22 cellular contexts compared by ENCODE assay signal in the genomic region with DNA sequence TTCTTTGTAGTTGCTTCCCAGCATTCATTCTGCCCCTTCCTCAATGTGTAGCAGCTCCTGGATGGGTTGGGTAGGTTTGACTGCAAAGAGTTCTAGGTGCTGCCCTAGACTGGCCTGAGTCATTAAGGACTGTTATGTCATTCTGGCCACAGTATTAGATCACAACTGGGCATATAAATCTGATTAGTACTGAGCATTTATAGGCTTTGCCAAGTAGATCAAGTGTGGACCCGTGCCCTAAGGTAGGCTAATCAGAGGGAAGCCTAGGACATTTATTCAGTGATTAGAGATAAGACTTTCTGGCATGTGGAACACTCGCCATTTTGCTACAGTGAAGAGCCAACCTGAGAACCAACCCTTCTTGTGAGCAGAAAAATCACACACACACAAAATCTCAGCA.
"Had no signal": no experiment of that assay in that cellular context is flagged by ENCODE, and none has a peak within 500 bp of the region (broad histone marks: within the 10 kb centered on the region; RNA-seq: fewer than 3 reads in every experiment).

No MANE protein-coding gene starts in this region.

- H3K27ac Mint-ChIP-seq: activated CD4-positive, alpha-beta memory T cell treated with anti-CD3 and anti-CD28 coated beads, Interleukin-2, amount 10 ng/mL, durations not matched to agents 7 days and 5 days; activated CD4-positive, alpha-beta T cell treated with anti-CD3 and anti-CD28 coated beads, Interleukin-2, amount 10 ng/mL, durations not matched to agents 7 days and 5 days; activated naive CD4-positive, alpha-beta T cell treated with anti-CD3 and anti-CD28 coated beads for 36 hours; activated naive CD8-positive, alpha-beta T cell; activated T-helper 17 cell treated with anti-CD3 and anti-CD28 coated beads, Interleukin-2, amount 50 U/mL, for 72 hours had no signal

- H3K9me3 Mint-ChIP-seq: activated CD4-positive, alpha-beta memory T cell treated with anti-CD3 and anti-CD28 coated beads, Interleukin-2, amount 10 ng/mL, durations not matched to agents 7 days and 5 days; activated CD4-positive, alpha-beta T cell treated with anti-CD3 and anti-CD28 coated beads, Interleukin-2, amount 10 ng/mL, durations not matched to agents 7 days and 5 days; activated T-helper 17 cell treated with anti-CD3 and anti-CD28 coated beads, Interleukin-2, amount 50 U/mL, for 72 hours had no signal

- H3K4me3 Mint-ChIP-seq: activated CD4-positive, alpha-beta memory T cell treated with anti-CD3 and anti-CD28 coated beads, Interleukin-2, amount 10 ng/mL, durations not matched to agents 7 days and 5 days; activated CD4-positive, alpha-beta T cell treated with anti-CD3 and anti-CD28 coated beads, Interleukin-2, amount 10 ng/mL, durations not matched to agents 7 days and 5 days; activated naive CD4-positive, alpha-beta T cell treated with anti-CD3 and anti-CD28 coated beads for 36 hours; activated naive CD8-positive, alpha-beta T cell; activated T-helper 17 cell treated with anti-CD3 and anti-CD28 coated beads, Interleukin-2, amount 50 U/mL, for 72 hours had no signal

- H3K27me3 Mint-ChIP-seq: activated CD4-positive, alpha-beta memory T cell treated with anti-CD3 and anti-CD28 coated beads, Interleukin-2, amount 10 ng/mL, durations not matched to agents 7 days and 5 days; activated naive CD8-positive, alpha-beta T cell; activated T-helper 17 cell treated with anti-CD3 and anti-CD28 coated beads, Interleukin-2, amount 50 U/mL, for 72 hours had no signal

- H3K36me3 ChIP-seq: brain microvascular endothelial cell had no signal

- H3K27ac ChIP-seq: brain microvascular endothelial cell, VCaP had no signal

- DNase-seq: activated CD4-positive, alpha-beta memory T cell treated with anti-CD3 and anti-CD28 coated beads, Interleukin-2, amount 10 ng/mL, durations not matched to agents 7 days and 5 days; activated CD4-positive, alpha-beta T cell treated with anti-CD3 and anti-CD28 coated beads, Interleukin-2, amount 10 ng/mL, durations not matched to agents 7 days and 5 days; activated CD4-positive, CD25-positive, alpha-beta regulatory T cell; activated gamma-delta T cell; activated naive CD4-positive, alpha-beta T cell treated with anti-CD3 and anti-CD28 coated beads for 36 hours; activated T-cell treated with anti-CD3 and anti-CD28 coated beads for 4 hours; activated T-cell treated with anti-CD3 and anti-CD28 coated beads, Interleukin-2, amount 50 U/mL, for 48 hours; brain microvascular endothelial cell; cerebellar nuclear complex; NCI-H1092; NCI-H1417; NCI-H1930; NCI-H2171; NCI-H2227 treated with DMSO at 0.1 percent for 48 hours; NCI-H526; NCI-H774; NK-92 treated with Interleukin-12 subunit alpha and Interleukin-12 subunit beta, amount 100 ng/mL, for 24 hours; SIG-M5; T-helper 1 cell had no signal

- ATAC-seq: activated T-helper 17 cell treated with anti-CD3 and anti-CD28 coated beads, Interleukin-2, amount 50 U/mL, for 72 hours had no signal

- H3K36me3 Mint-ChIP-seq: activated naive CD8-positive, alpha-beta T cell had no signal

- H3K27me3 ChIP-seq: brain microvascular endothelial cell had no signal
